Comparison of ENCODE assay signal across 14 cellular contexts in the genomic region with DNA sequence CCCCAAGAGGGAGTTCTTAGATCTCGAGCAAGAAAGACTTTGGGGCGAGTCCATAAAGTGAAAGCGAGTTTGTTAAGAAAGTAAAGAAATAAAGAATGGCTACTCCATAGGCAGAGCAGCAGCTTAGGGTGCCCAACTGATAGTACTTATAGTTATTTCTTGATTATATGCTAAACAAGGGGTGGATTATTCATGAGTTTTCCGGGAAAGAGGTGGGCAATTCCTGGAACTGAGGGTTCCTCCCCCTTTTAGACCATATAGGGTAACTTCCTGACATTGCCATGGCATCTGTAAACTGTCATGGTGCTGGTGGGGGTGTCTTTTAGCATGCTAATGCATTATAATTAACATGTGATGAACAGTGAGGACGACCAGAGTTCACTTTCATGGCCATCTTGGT. TPM values are rescaled to one million over a fixed set of nuclear protein-coding genes. Genes with fewer than 3 reads are reported as not detected.
DNase-seq lines count a peak whose midpoint lies in the region; ATAC-seq lines count a peak whose summit lies in the region.
"Not testable (repeated sequence)": the region's sequence is repeated elsewhere in the genome, so short reads cannot be mapped to it uniquely, and the experiment has no call there.
"Had no signal": no experiment of that assay in that cellular context is flagged by ENCODE, and none has a peak within 500 bp of the region (broad histone marks: within the 10 kb centered on the region; RNA-seq: fewer than 3 reads in every experiment).

No MANE protein-coding gene starts in this region.

- H3K27me3 Mint-ChIP-seq in T-helper 1 cell treated with Interleukin-12 subunit alpha and Interleukin-12 subunit beta and Interleukin-4 antibody, amounts not matched to agents 30 μg/mL and 1 μg/mL, for 36 hours (ENCODE audit: low read depth); activated CD4-positive, alpha-beta memory T cell treated with anti-CD3 and anti-CD28 coated beads, Interleukin-2, amount 10 ng/mL, durations not matched to agents 7 days and 5 days; memory B cell: not testable (repeated sequence)

- not testable (repeated sequence) for H3K4me1 ChIP-seq in ES-I3 (ENCODE audit: insufficient read depth, low read length)

- not testable (repeated sequence) for H3K36me3 Mint-ChIP-seq in T-helper 1 cell treated with Interleukin-12 subunit alpha and Interleukin-12 subunit beta and Interleukin-4 antibody, amounts not matched to agents 30 μg/mL and 1 μg/mL, for 36 hours (ENCODE audit: low read depth); activated CD4-positive, alpha-beta memory T cell treated with anti-CD3 and anti-CD28 coated beads, Interleukin-2, amount 10 ng/mL, durations not matched to agents 7 days and 5 days (ENCODE audit: low read depth); memory B cell

- peak; percentile 27 for ATAC-seq in HG02973 (IDR thresholded peaks at IDR 0.05; ENCODE audit: unreplicated experiment)
- not testable (repeated sequence) for ATAC-seq in memory B cell (ENCODE audit: low read depth)

- not testable (repeated sequence) for H3K9me3 ChIP-seq in ES-I3 (ENCODE audit: control insufficient read depth, insufficient read depth, low read length)

- H3K9ac ChIP-seq in ES-I3 (ENCODE audit: low read depth, low read length), result peak overlapping the region; percentile 25; the same call in 1 of the 2 replicates

- peak overlapping the region; percentile 77 for H3K27ac Mint-ChIP-seq in T-helper 1 cell treated with Interleukin-12 subunit alpha and Interleukin-12 subunit beta and Interleukin-4 antibody, amounts not matched to agents 30 μg/mL and 1 μg/mL, for 36 hours
- H3K27ac Mint-ChIP-seq in activated CD4-positive, alpha-beta memory T cell treated with anti-CD3 and anti-CD28 coated beads, Interleukin-2, amount 10 ng/mL, durations not matched to agents 7 days and 5 days, result peak overlapping the region; percentile 56
- H3K27ac Mint-ChIP-seq in memory B cell, result peak overlapping the region; percentile 45

- H3K9me3 Mint-ChIP-seq in T-helper 1 cell treated with Interleukin-12 subunit alpha and Interleukin-12 subunit beta and Interleukin-4 antibody, amounts not matched to agents 30 μg/mL and 1 μg/mL, for 36 hours; activated CD4-positive, alpha-beta memory T cell treated with anti-CD3 and anti-CD28 coated beads, Interleukin-2, amount 10 ng/mL, durations not matched to agents 7 days and 5 days; memory B cell: not testable (repeated sequence)

- H3K4me1 Mint-ChIP-seq in T-helper 1 cell treated with Interleukin-12 subunit alpha and Interleukin-12 subunit beta and Interleukin-4 antibody, amounts not matched to agents 30 μg/mL and 1 μg/mL, for 36 hours (ENCODE audit: low read depth), result peaks cover 13% of the 10 kb centered on the region
- H3K4me1 Mint-ChIP-seq in activated CD4-positive, alpha-beta memory T cell treated with anti-CD3 and anti-CD28 coated beads, Interleukin-2, amount 10 ng/mL, durations not matched to agents 7 days and 5 days, result peaks cover 12% of the 10 kb centered on the region
- H3K4me1 Mint-ChIP-seq in memory B cell, result not testable (repeated sequence)

- H3K4me3 Mint-ChIP-seq in T-helper 1 cell treated with Interleukin-12 subunit alpha and Interleukin-12 subunit beta and Interleukin-4 antibody, amounts not matched to agents 30 μg/mL and 1 μg/mL, for 36 hours, result peak overlapping the region; percentile 75
- peak overlapping the region; percentile 55 for H3K4me3 Mint-ChIP-seq in activated CD4-positive, alpha-beta memory T cell treated with anti-CD3 and anti-CD28 coated beads, Interleukin-2, amount 10 ng/mL, durations not matched to agents 7 days and 5 days
- H3K4me3 Mint-ChIP-seq in memory B cell, result peak overlapping the region; percentile 82

- POLR2A ChIA-PET in activated CD4-positive, alpha-beta memory T cell treated with anti-CD3 and anti-CD28 coated beads, Interleukin-2, amount 10 ng/mL, durations not matched to agents 7 days and 5 days (lab: Charles Lee), result not testable (repeated sequence)

- CTCF ChIA-PET in activated CD4-positive, alpha-beta memory T cell treated with anti-CD3 and anti-CD28 coated beads, Interleukin-2, amount 10 ng/mL, durations not matched to agents 7 days and 5 days (lab: Charles Lee), result interaction anchor here (0.8 to 1.6 kb wide), 3 partner anchors 27 to 223 kb away, joined by 3 to 5 read pairs (median 3); no protein-coding TSS in a partner anchor

- peak; percentile 45 for DNase-seq in activated CD4-positive, alpha-beta memory T cell treated with anti-CD3 and anti-CD28 coated beads, Interleukin-2, amount 10 ng/mL, durations not matched to agents 7 days and 5 days
- DNase-seq in activated naive CD4-positive, alpha-beta T cell treated with anti-CD3 and anti-CD28 coated beads, Interleukin-2, amount 50 U/mL, for 16 hours, result peak; percentile 39
- DNase-seq in memory B cell (ENCODE audit: low spot score in 2 of 2), result not testable (repeated sequence)
- DNase-seq in stimulated activated CD4-positive, alpha-beta T cell treated with anti-CD3 and anti-CD28 coated beads, Interleukin-2, amount 100 ng/mL, for 4 hours (ENCODE audit: low read depth), result peak; percentile 34

- not testable (repeated sequence) for H3K36me3 ChIP-seq in ES-I3 (ENCODE audit: insufficient read depth, low read length)

RNA-seq across cellular contexts. Expression of a gene that starts 9.6 kb away (rescaled TPM):
- total RNA-seq in activated CD4-positive, alpha-beta memory T cell treated with anti-CD3 and anti-CD28 coated beads, Interleukin-2, amount 10 ng/mL, durations not matched to agents 7 days and 5 days, result 10 to 100 TPM; 72.9 to 77.8 TPM

RNA-seq across cellular contexts. Expression of a gene that starts 52.1 kb away (rescaled TPM):
- not detected for total RNA-seq in activated CD4-positive, alpha-beta memory T cell treated with anti-CD3 and anti-CD28 coated beads, Interleukin-2, amount 10 ng/mL, durations not matched to agents 7 days and 5 days
- total RNA-seq: colonic mucosa; H7; kidney; mammary epithelial cell; Right ventricle myocardium superior; T-helper 1 cell treated with Interleukin-12 subunit alpha and Interleukin-12 subunit beta and Interleukin-4 antibody, amounts not matched to agents 30 ng/mL and 1 ng/mL, for 36 hours; temporal lobe had no signal
